1 cellular context compared by ENCODE assay signal in the genomic region with DNA sequence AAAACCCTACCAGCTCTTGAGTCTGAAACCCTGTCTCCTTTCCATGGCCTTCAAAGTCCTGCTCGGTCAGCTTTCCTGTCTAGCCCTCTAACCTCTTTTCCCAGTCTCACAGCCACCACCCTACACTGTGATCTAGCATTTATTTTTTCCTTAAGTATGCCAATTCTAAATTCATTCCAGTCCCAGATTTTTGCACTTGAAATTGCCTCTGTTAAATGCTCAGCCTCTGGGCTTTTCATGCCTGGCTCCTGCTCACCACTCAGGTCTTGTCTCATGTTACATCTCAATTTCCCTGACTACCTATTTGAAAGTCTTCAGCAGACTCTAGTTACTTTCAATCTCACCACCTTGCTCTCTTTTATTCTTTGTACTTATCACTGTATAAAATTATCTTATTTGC.
TF ChIP-seq lines count a peak whose summit lies in the region.

No MANE protein-coding gene starts in this region.

TF ChIP-seq in IMR-90, 13 proteins besides CTCF, POLR2A, EP300 and RAD21:
- TF ChIP-seq ELK1 (IDR thresholded peaks at IDR 0.05; ENCODE audit: borderline replicate concordance, low read depth, low read length), result no peak
- TF ChIP-seq CHD1 (IDR thresholded peaks at IDR 0.05; ENCODE audit: low read depth, low read length), result no peak
- TF ChIP-seq RCOR1 (IDR thresholded peaks at IDR 0.05; ENCODE audit: insufficient replicate concordance, low read length), result no peak
- no peak for TF ChIP-seq CEBPB (IDR thresholded peaks at IDR 0.05; ENCODE audit: low read depth, low read length)
- TF ChIP-seq, protein P1, sequence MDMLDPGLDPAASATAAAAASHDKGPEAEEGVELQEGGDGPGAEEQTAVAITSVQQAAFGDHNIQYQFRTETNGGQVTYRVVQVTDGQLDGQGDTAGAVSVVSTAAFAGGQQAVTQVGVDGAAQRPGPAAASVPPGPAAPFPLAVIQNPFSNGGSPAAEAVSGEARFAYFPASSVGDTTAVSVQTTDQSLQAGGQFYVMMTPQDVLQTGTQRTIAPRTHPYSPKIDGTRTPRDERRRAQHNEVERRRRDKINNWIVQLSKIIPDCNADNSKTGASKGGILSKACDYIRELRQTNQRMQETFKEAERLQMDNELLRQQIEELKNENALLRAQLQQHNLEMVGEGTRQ (IDR thresholded peaks at IDR 0.05; ENCODE audit: low read depth, low read length), result no peak
- no peak for TF ChIP-seq RFX5 (IDR thresholded peaks at IDR 0.05; ENCODE audit: low read depth, low read length)
- TF ChIP-seq FOS (IDR thresholded peaks at IDR 0.05; ENCODE audit: low read depth, low read length), result no peak
- no peak for TF ChIP-seq SMC3 (IDR thresholded peaks at IDR 0.05; ENCODE audit: low read depth, low read length)
